8 cellular contexts compared by ENCODE assay signal in genomic region chr20:63216041-63216848, GRCh38. TPM values are rescaled to one million over a fixed set of nuclear protein-coding genes. Genes with fewer than 3 reads are reported as not detected.
DNase-seq lines count a peak whose midpoint lies in the region; ATAC-seq, FAIRE-seq and TF ChIP-seq lines count a peak whose summit lies in the region.

Gene YTHDF1 (minus strand): TSS chr20:63216131. CDS start chr20:63215892, 239 bp downstream.

- H3K4me3 ChIP-seq in astrocyte (ENCODE audit: insufficient read depth, low read depth, low read length): peak within 1 kb of the TSS; percentile 78
- H3K4me3 ChIP-seq in aorta (ENCODE audit: low read length in 2 of 2): peak within 1 kb of the TSS; percentile 78 to 98

- H3K4me1 Mint-ChIP-seq in astrocyte (ENCODE audit: low read depth, unreplicated experiment): peaks cover 31% of the 10 kb centered on the region

- peak within 1 kb of the TSS; percentile 95 for H3K4me2 ChIP-seq in astrocyte (ENCODE audit: low read length)

- ATAC-seq in GM18511 (IDR thresholded peaks at IDR 0.05; ENCODE audit: unreplicated experiment) (peak; percentile 91), HG03025 (IDR thresholded peaks at IDR 0.05; ENCODE audit: low FRiP score, unreplicated experiment) (peak; percentile 82), aorta (ENCODE audit: low FRiP score) (peak; percentile 96)

- WGBS in aorta, 2 donors: 1% methylated on average over 61 to 96 of the region's 96 CpGs

- H4K20me1 ChIP-seq in astrocyte (ENCODE audit: insufficient read depth, low read length): peaks cover 43% of the 10 kb centered on the region

- DNase-seq in NCI-H2029 treated with DMSO at 0.1 percent for 48 hours (lab: John Stamatoyannopoulos, UW) (peak; percentile 76), T-helper 22 cell (ENCODE audit: low read depth) (peak; percentile 92), astrocyte (ENCODE audit: low read depth) (peak; percentile 80), hepatic stellate cell (ENCODE audit: low spot score) (peak; percentile 99), renal cortical epithelial cell (ENCODE audit: low read depth) (peak; percentile 79), aorta (peak; percentile 98)

- H3K27me3 ChIP-seq in astrocyte (ENCODE audit: insufficient read depth, low read length) (peaks cover 7% of the 10 kb centered on the region), aorta (ENCODE audit: control insufficient read depth in 1 of 2, insufficient read depth in 2 of 2, low read length in 1 of 2) (no peaks in the 10 kb centered on the region)

- no peak for FAIRE-seq in astrocyte (lab: Jason Lieb, UNC)

- peaks cover 15% of the 10 kb centered on the region for H3K36me3 Mint-ChIP-seq in astrocyte (ENCODE audit: low read depth, unreplicated experiment)

- peak within 1 kb of the TSS; percentile 67 for H3K27ac ChIP-seq in astrocyte (ENCODE audit: low read depth, low read length)
- peak within 1 kb of the TSS in 1 of 2 donors; percentile 2 for H3K27ac ChIP-seq in aorta (ENCODE audit: low read depth in 1 of 2, low read length in 2 of 2)

- intact Hi-C loops in aorta (cut with DNase I): no loop called here

- H3K4me3 Mint-ChIP-seq in astrocyte (ENCODE audit: unreplicated experiment): peak within 1 kb of the TSS; percentile 99

- peaks cover 45% of the 10 kb centered on the region for H3K79me2 ChIP-seq in astrocyte (ENCODE audit: insufficient read depth, low read length)

- H3K4me1 ChIP-seq in astrocyte (ENCODE audit: insufficient read depth, low read length) (peaks cover 25% of the 10 kb centered on the region), aorta (ENCODE audit: control insufficient read depth in 1 of 2, insufficient read depth in 2 of 2, low read length in 2 of 2) (no peaks in the 10 kb centered on the region)

- H3K9me3 Mint-ChIP-seq in astrocyte (ENCODE audit: unreplicated experiment): no peaks in the 10 kb centered on the region

- TF ChIP-seq CTCF in astrocyte (IDR thresholded peaks at IDR 0.05; ENCODE audit: insufficient read depth, low read depth, low read length): no peak

- H3K27me3 Mint-ChIP-seq in astrocyte (ENCODE audit: low read depth, unreplicated experiment): peaks cover 20% of the 10 kb centered on the region

- H3K27ac Mint-ChIP-seq in astrocyte (ENCODE audit: unreplicated experiment): peak within 1 kb of the TSS; percentile 99

- peaks cover 21% of the 10 kb centered on the region for H3K36me3 ChIP-seq in astrocyte (ENCODE audit: insufficient read depth, low read length)
- peaks cover 0 to 2% of the 10 kb centered on the region in 2 donors for H3K36me3 ChIP-seq in aorta (ENCODE audit: control insufficient read depth in 1 of 2, insufficient read depth in 2 of 2, low read length in 1 of 2)

- no peaks in the 10 kb centered on the region for H3K9me3 ChIP-seq in astrocyte (ENCODE audit: insufficient read depth, low read depth, low read length)
- H3K9me3 ChIP-seq in aorta (ENCODE audit: control insufficient read depth, low read length): no peaks in the 10 kb centered on the region

- peak within 1 kb of the TSS; percentile 91 for H3K9ac ChIP-seq in astrocyte (ENCODE audit: low read length)

- peak within 1 kb of the TSS; percentile 91 for H2AFZ ChIP-seq in astrocyte (ENCODE audit: low read depth, low read length)

RNA-seq across cellular contexts. Expression of gene YTHDF1, which starts in this region (rescaled TPM):
- total RNA-seq in astrocyte: 98.9 and 107 TPM in 2 replicates
- 18.8 and 32.8 TPM in 2 replicates for total RNA-seq in renal cortical epithelial cell
- total RNA-seq in aorta: 10 to 100 TPM; 27.2 to 30.4 TPM
- polyA plus RNA-seq in aorta: 10 to 100 TPM; 19.8 to 22.2 TPM
